In the genomic region with DNA sequence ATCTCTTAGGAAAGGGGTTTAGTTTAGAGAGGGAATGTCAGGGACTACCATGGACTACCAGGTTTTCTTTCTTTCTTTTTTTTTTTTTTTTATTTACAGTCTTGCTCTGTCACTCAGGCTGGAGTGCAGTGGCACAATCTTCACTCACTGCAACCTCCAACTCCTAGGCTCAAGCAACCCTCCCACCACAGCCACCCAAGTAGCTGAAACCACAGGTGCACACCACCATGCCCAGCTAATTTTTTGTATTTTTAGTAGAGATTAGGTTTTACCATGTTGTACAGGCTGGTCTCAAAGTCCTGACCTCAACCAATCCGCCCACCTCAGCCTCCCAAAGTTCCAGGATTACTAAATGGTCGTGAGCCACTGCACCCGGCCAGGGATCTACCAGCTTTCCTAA, we compare ENCODE assay signal across 9 cellular contexts.
"Had no signal": no experiment of that assay in that cellular context is flagged by ENCODE, and none has a peak within 500 bp of the region (broad histone marks: within the 10 kb centered on the region; RNA-seq: fewer than 3 reads in every experiment).

No MANE protein-coding gene starts in this region.

- H3K27ac ChIP-seq: GM23248 had no signal

- H3K4me2 ChIP-seq: GM23338 had no signal

- DNase-seq: GM23248, GOT3, H7, H9, HCEC 1CT, HFFc6 had no signal

- H3K9me3 ChIP-seq: HAP-1 had no signal

- ATAC-seq: GM23338, HCT116 had no signal

- H3K36me3 ChIP-seq: HAP-1 had no signal

- H3K9ac ChIP-seq: GM23248 had no signal

- H2AFZ ChIP-seq: GM23248, GM23338 had no signal

- H3K4me3 ChIP-seq: GM23248, GM23338, HAP-1 had no signal
